8 cellular contexts compared by ENCODE assay signal in the genomic region with DNA sequence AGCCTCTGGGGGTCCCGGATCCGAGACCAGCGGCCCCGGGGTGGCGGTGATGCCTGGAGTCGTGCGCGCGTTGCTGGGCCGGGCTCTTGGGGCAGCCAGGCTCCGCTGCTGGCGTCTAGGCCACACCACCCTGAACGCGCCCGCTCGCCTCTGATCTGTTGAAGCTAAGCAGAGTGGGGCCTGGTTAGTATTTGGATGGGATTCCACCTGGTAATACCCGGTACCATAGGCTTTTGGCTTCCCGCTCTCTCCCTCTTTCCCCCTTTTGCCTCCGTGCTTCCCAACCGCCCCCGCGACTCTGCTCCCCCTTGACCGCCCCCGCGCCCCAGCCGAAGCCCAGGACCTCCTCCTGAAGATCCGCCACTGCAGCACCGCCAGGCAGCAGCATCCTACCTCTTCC.
DNase-seq lines count a peak whose midpoint lies in the region; ATAC-seq and TF ChIP-seq lines count a peak whose summit lies in the region.

No MANE protein-coding gene starts in this region.

- peak; percentile 25 for DNase-seq in activated naive CD4-positive, alpha-beta T cell treated with Interleukin-2 at 50 U/mL for 16 hours
- no peak for DNase-seq in activated naive CD4-positive, alpha-beta T cell (lab: John Stamatoyannopoulos, UW)
- DNase-seq in fibroblast of the conjunctiva (ENCODE audit: low read depth) (peak; percentile 21), skeletal muscle cell (ENCODE audit: low read depth) (peak; percentile 4), AML-193 (lab: John Stamatoyannopoulos, UW) (no peak)
- no peak for DNase-seq in CD4-positive, alpha-beta T cell
- no peak for DNase-seq in stimulated activated naive B cell treated with anti-CD40 and anti-IgM and Interleukin-4, amounts not matched to agents 10 μg/mL and 1 μg/mL and 100 μg/mL, for 72 hours

- H3K4me3 Mint-ChIP-seq in CD4-positive, alpha-beta T cell: no peak overlapping the region
- H3K4me3 Mint-ChIP-seq in stimulated activated naive B cell treated with anti-CD40 and anti-IgM and Interleukin-4, amounts not matched to agents 10 μg/mL and 1 μg/mL and 100 μg/mL, for 72 hours: no peak overlapping the region

- peak; percentile 13 for ATAC-seq in SK-N-SH treated with all-trans-retinoic acid at 6 μM for 48 hours
- no peak for ATAC-seq in CD4-positive, alpha-beta T cell (ENCODE audit: poor library complexity)
- ATAC-seq in stimulated activated naive B cell treated with anti-CD40 and anti-IgM and Interleukin-4, amounts not matched to agents 10 μg/mL and 1 μg/mL and 100 μg/mL, for 72 hours (replicated peaks): no peak

- peak overlapping the region; percentile 38 for H3K4me3 ChIP-seq in skeletal muscle cell (ENCODE audit: low read depth, low read length)

- no peak overlapping the region for H3K27ac ChIP-seq in CD4-positive, alpha-beta T cell (ENCODE audit: low read depth, low read length)

- no peak for TF ChIP-seq CTCF in CD4-positive, alpha-beta T cell (IDR thresholded peaks at IDR 0.05)

- no peaks in the 10 kb centered on the region for H3K27me3 ChIP-seq in CD4-positive, alpha-beta T cell (ENCODE audit: control insufficient read depth, insufficient read depth, low read length)

- H3K4me1 Mint-ChIP-seq in CD4-positive, alpha-beta T cell (ENCODE audit: low read depth): no peaks in the 10 kb centered on the region
- peaks cover 0 to 5% of the 10 kb centered on the region in 2 donors for H3K4me1 Mint-ChIP-seq in stimulated activated naive B cell treated with anti-CD40 and anti-IgM and Interleukin-4, amounts not matched to agents 10 μg/mL and 1 μg/mL and 100 μg/mL, for 72 hours

- no peaks in the 10 kb centered on the region for H3K27me3 Mint-ChIP-seq in CD4-positive, alpha-beta T cell
- H3K27me3 Mint-ChIP-seq in stimulated activated naive B cell treated with anti-CD40 and anti-IgM and Interleukin-4, amounts not matched to agents 10 μg/mL and 1 μg/mL and 100 μg/mL, for 72 hours: peaks cover 0 to 6% of the 10 kb centered on the region in 2 donors

- peaks cover 29% of the 10 kb centered on the region for H3K9me3 Mint-ChIP-seq in CD4-positive, alpha-beta T cell
- peaks cover 21 to 25% of the 10 kb centered on the region in 2 donors for H3K9me3 Mint-ChIP-seq in stimulated activated naive B cell treated with anti-CD40 and anti-IgM and Interleukin-4, amounts not matched to agents 10 μg/mL and 1 μg/mL and 100 μg/mL, for 72 hours

- CTCF ChIA-PET in CD4-positive, alpha-beta T cell (lab: Charles Lee): no interaction called here

- peaks cover 17% of the 10 kb centered on the region for H3K9me3 ChIP-seq in CD4-positive, alpha-beta T cell (ENCODE audit: control insufficient read depth, low read length)

- POLR2A ChIA-PET in CD4-positive, alpha-beta T cell (lab: Charles Lee): no interaction called here

- H3K27ac Mint-ChIP-seq in CD4-positive, alpha-beta T cell: no peak overlapping the region
- no peak overlapping the region for H3K27ac Mint-ChIP-seq in stimulated activated naive B cell treated with anti-CD40 and anti-IgM and Interleukin-4, amounts not matched to agents 10 μg/mL and 1 μg/mL and 100 μg/mL, for 72 hours

- peaks cover 4% of the 10 kb centered on the region for H3K36me3 Mint-ChIP-seq in CD4-positive, alpha-beta T cell (ENCODE audit: low read depth)
- H3K36me3 Mint-ChIP-seq in stimulated activated naive B cell treated with anti-CD40 and anti-IgM and Interleukin-4, amounts not matched to agents 10 μg/mL and 1 μg/mL and 100 μg/mL, for 72 hours: peaks cover 1 to 11% of the 10 kb centered on the region in 2 donors

- intact Hi-C loops in CD4-positive, alpha-beta T cell (cut with DNase I, micrococcal nuclease): no loop called here

TF ChIP-seq in SK-N-SH treated with all-trans-retinoic acid at 6 μM for 48 hours, 23 proteins besides CTCF, POLR2A, EP300 and RAD21:
- TF ChIP-seq ZFP30 (CRISPR knock-in tag; IDR thresholded peaks at IDR 0.05): no peak
- TF ChIP-seq, protein P1, sequence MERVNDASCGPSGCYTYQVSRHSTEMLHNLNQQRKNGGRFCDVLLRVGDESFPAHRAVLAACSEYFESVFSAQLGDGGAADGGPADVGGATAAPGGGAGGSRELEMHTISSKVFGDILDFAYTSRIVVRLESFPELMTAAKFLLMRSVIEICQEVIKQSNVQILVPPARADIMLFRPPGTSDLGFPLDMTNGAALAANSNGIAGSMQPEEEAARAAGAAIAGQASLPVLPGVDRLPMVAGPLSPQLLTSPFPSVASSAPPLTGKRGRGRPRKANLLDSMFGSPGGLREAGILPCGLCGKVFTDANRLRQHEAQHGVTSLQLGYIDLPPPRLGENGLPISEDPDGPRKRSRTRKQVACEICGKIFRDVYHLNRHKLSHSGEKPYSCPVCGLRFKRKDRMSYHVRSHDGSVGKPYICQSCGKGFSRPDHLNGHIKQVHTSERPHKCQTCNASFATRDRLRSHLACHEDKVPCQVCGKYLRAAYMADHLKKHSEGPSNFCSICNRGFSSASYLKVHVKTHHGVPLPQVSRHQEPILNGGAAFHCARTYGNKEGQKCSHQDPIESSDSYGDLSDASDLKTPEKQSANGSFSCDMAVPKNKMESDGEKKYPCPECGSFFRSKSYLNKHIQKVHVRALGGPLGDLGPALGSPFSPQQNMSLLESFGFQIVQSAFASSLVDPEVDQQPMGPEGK (CRISPR knock-in tag; IDR thresholded peaks at IDR 0.05; ENCODE audit: borderline replicate concordance): no peak
- TF ChIP-seq OSR1 (CRISPR knock-in tag; IDR thresholded peaks at IDR 0.05): no peak
- no peak for TF ChIP-seq PPARA (CRISPR knock-in tag; IDR thresholded peaks at IDR 0.05; ENCODE audit: borderline replicate concordance)
- TF ChIP-seq ZNF565 (CRISPR knock-in tag; conservative IDR thresholded peaks at IDR 0.05; ENCODE audit: low read depth): no peak
- no peak for TF ChIP-seq BACH2 (CRISPR knock-in tag; IDR thresholded peaks at IDR 0.05; ENCODE audit: borderline replicate concordance)
- TF ChIP-seq CSDC2 (CRISPR knock-in tag; IDR thresholded peaks at IDR 0.05): no peak
- no peak for TF ChIP-seq TOX (CRISPR knock-in tag; IDR thresholded peaks at IDR 0.05; ENCODE audit: borderline replicate concordance)
TF ChIP-seq in SK-N-SH treated with all-trans-retinoic acid at 6 μM for 48 hours: peak in this region for 0.

Comparison
In these comparisons a context has a peak if more than half of its experiments do, and no peak if none do; other contexts are left out.
1. DNase-seq: peak in activated naive CD4-positive, alpha-beta T cell treated with Interleukin-2 at 50 U/mL for 16 hours (single experiment), fibroblast of the conjunctiva (single experiment) and skeletal muscle cell (single experiment); none in activated naive CD4-positive, alpha-beta T cell (0 of 4), CD4-positive, alpha-beta T cell (0 of 10), AML-193 (0 of 2) and stimulated activated naive B cell treated with anti-CD40 and anti-IgM and Interleukin-4, amounts not matched to agents 10 μg/mL and 1 μg/mL and 100 μg/mL, for 72 hours (single experiment).